In genomic region chr2:216112926-216113325, GRCh38 we compare ENCODE assay signal across 15 cellular contexts. TPM values are rescaled to one million over a fixed set of nuclear protein-coding genes. Genes with fewer than 3 reads are reported as not detected.
DNase-seq lines count a peak whose midpoint lies in the region; ATAC-seq and TF ChIP-seq lines count a peak whose summit lies in the region.
"Had no signal": no experiment of that assay in that cellular context is flagged by ENCODE, and none has a peak within 500 bp of the region (broad histone marks: within the 10 kb centered on the region; RNA-seq: fewer than 3 reads in every experiment).

No MANE protein-coding gene starts in this region.

- peaks cover 87% of the 10 kb centered on the region for H3K4me1 Mint-ChIP-seq in activated naive CD4-positive, alpha-beta T cell treated with anti-CD3 and anti-CD28 coated beads, Interleukin-2, amount 50 U/mL, for 24 hours
- H3K4me1 Mint-ChIP-seq in glutamatergic neuron (ENCODE audit: low read depth, unreplicated experiment) (peaks cover 66% of the 10 kb centered on the region), type B pancreatic cell (ENCODE audit: unreplicated experiment) (peaks cover 72% of the 10 kb centered on the region)

- peaks cover 69% of the 10 kb centered on the region for H3K4me1 ChIP-seq in vagina

- peak overlapping the region; percentile 39 for H3K4me3 Mint-ChIP-seq in activated naive CD4-positive, alpha-beta T cell treated with anti-CD3 and anti-CD28 coated beads, Interleukin-2, amount 50 U/mL, for 24 hours
- H3K4me3 Mint-ChIP-seq in glutamatergic neuron (ENCODE audit: unreplicated experiment) (no peak overlapping the region), type B pancreatic cell (peak overlapping the region; percentile 18)

- no peak for ATAC-seq in GM21619 (IDR thresholded peaks at IDR 0.05; ENCODE audit: unreplicated experiment)
- ATAC-seq: heart left ventricle, left ventricle myocardium superior had no signal

- H3K27ac ChIP-seq in SK-N-MC (peak overlapping the region; percentile 90), vagina (no peak overlapping the region)
- H3K27ac ChIP-seq: heart left ventricle, parathyroid adenoma had no signal

- intact Hi-C loops in vagina (cut with DNase I) = no loop called here

- DNase-seq in activated naive CD4-positive, alpha-beta T cell treated with Interleukin-2 at 50 U/mL for 16 hours = no peak
- DNase-seq in SK-N-MC (ENCODE audit: low read depth, low spot score) (no peak), glutamatergic neuron (no peak), type B pancreatic cell (ENCODE audit: extremely low spot score, unreplicated experiment) (no peak), AG08395 (ENCODE audit: low spot score) (no peak), vagina (ENCODE audit: extremely low spot score in 2 of 2) (no peak)
- DNase-seq: activated CD8-positive, alpha-beta memory T cell treated with anti-CD3 and anti-CD28 coated beads for 24 hours; C1 segment of cervical spinal cord; GF-D8; heart left ventricle; left ventricle myocardium superior; NCI-H1930 had no signal

- no peaks in the 10 kb centered on the region for H3K9me3 Mint-ChIP-seq in activated naive CD4-positive, alpha-beta T cell treated with anti-CD3 and anti-CD28 coated beads, Interleukin-2, amount 50 U/mL, for 24 hours
- H3K9me3 Mint-ChIP-seq in glutamatergic neuron (ENCODE audit: unreplicated experiment) = peaks cover 25% of the 10 kb centered on the region
- H3K9me3 Mint-ChIP-seq in type B pancreatic cell = no peaks in the 10 kb centered on the region

- H3K4me3 ChIP-seq in SK-N-MC (no peak overlapping the region), vagina (no peak overlapping the region)
- H3K4me3 ChIP-seq: heart left ventricle had no signal

- H3K36me3 ChIP-seq in SK-N-MC (ENCODE audit: insufficient read depth, low read length) (peaks cover 74% of the 10 kb centered on the region), vagina (peaks cover 0 to 20% of the 10 kb centered on the region in 2 donors)

- peak overlapping the region; percentile 79 for H3K27ac Mint-ChIP-seq in activated naive CD4-positive, alpha-beta T cell treated with anti-CD3 and anti-CD28 coated beads, Interleukin-2, amount 50 U/mL, for 24 hours
- H3K27ac Mint-ChIP-seq in glutamatergic neuron (ENCODE audit: unreplicated experiment) (peak overlapping the region; percentile 41), type B pancreatic cell (peak overlapping the region; percentile 99)

- no peak for TF ChIP-seq POLR2A in vagina (IDR thresholded peaks at IDR 0.05)

- H3K9ac ChIP-seq in SK-N-MC (ENCODE audit: insufficient read length) = peak overlapping the region; percentile 100
- H3K9ac ChIP-seq: parathyroid adenoma had no signal

- H3K9me3 ChIP-seq in SK-N-MC (ENCODE audit: low read depth, low read length) (no peaks in the 10 kb centered on the region), vagina (no peaks in the 10 kb centered on the region)
- H3K9me3 ChIP-seq: heart left ventricle had no signal

- H3K27me3 ChIP-seq in vagina = no peaks in the 10 kb centered on the region
- H3K27me3 ChIP-seq: heart left ventricle had no signal

- no peak for TF ChIP-seq CTCF in glutamatergic neuron (IDR thresholded peaks at IDR 0.05; ENCODE audit: partially characterized antibody, unreplicated experiment)
- TF ChIP-seq CTCF in type B pancreatic cell (conservative IDR thresholded peaks at IDR 0.05) = no peak
- TF ChIP-seq CTCF in vagina (IDR thresholded peaks at IDR 0.05) = no peak

- H3K27me3 Mint-ChIP-seq in activated naive CD4-positive, alpha-beta T cell treated with anti-CD3 and anti-CD28 coated beads, Interleukin-2, amount 50 U/mL, for 24 hours = no peaks in the 10 kb centered on the region
- H3K27me3 Mint-ChIP-seq in glutamatergic neuron (ENCODE audit: unreplicated experiment) = peaks cover 19% of the 10 kb centered on the region
- no peaks in the 10 kb centered on the region for H3K27me3 Mint-ChIP-seq in type B pancreatic cell

- H3K36me3 Mint-ChIP-seq in activated naive CD4-positive, alpha-beta T cell treated with anti-CD3 and anti-CD28 coated beads, Interleukin-2, amount 50 U/mL, for 24 hours = peaks cover 50% of the 10 kb centered on the region
- no peaks in the 10 kb centered on the region for H3K36me3 Mint-ChIP-seq in glutamatergic neuron (ENCODE audit: unreplicated experiment)
- H3K36me3 Mint-ChIP-seq in type B pancreatic cell = peaks cover 45% of the 10 kb centered on the region

RNA-seq across cellular contexts. Expression of gene XRCC5, which starts 3.8 kb away (rescaled TPM):
- total RNA-seq in glutamatergic neuron (ENCODE audit: unreplicated experiment) = 254 TPM
- total RNA-seq in type B pancreatic cell (ENCODE audit: low replicate concordance) = 266 and 349 TPM in 2 replicates
- total RNA-seq in vagina = 118 TPM

RNA-seq across cellular contexts. Expression of gene TMEM169, which starts 31.2 kb away (rescaled TPM):
- total RNA-seq in glutamatergic neuron (ENCODE audit: unreplicated experiment) = 166 TPM
- 2.1 and 5.1 TPM in 2 replicates for total RNA-seq in type B pancreatic cell (ENCODE audit: low replicate concordance)
- total RNA-seq in vagina = not detected

RNA-seq across cellular contexts. Expression of gene PECR, which starts 31.3 kb away (rescaled TPM):
- total RNA-seq in glutamatergic neuron (ENCODE audit: unreplicated experiment) (33.0 TPM), type B pancreatic cell (ENCODE audit: low replicate concordance) (13.9 and 19.0 TPM in 2 replicates), vagina (13.0 TPM)

Comparison
In these comparisons a context has a peak if more than half of its experiments do, and no peak if none do; other contexts are left out.
1. H3K27ac Mint-ChIP-seq: peak in every context shown above with its lines; median percentile 99 in type B pancreatic cell; 79 in activated naive CD4-positive, alpha-beta T cell treated with anti-CD3 and anti-CD28 coated beads, Interleukin-2, amount 50 U/mL, for 24 hours; 41 in glutamatergic neuron.
2. RNA of gene TMEM169, which starts 31.2 kb away (total RNA-seq): 166 TPM in glutamatergic neuron (single experiment); 2.1 to 5.1 TPM in type B pancreatic cell and not detected in vagina (single experiment); every median in the first group is over 10 times any median in the second.